Comparison of ENCODE assay signal across 1 cellular context in genomic region chr11:5367461-5368074, GRCh38.
A peak's percentile ranks its signal among the peaks of the same experiment; 100 is the strongest.
TF ChIP-seq lines count a peak whose summit lies in the region.

No MANE protein-coding gene starts in this region.

TF ChIP-seq in SK-N-SH treated with all-trans-retinoic acid at 6 μM for 48 hours, 23 proteins besides CTCF, POLR2A, EP300 and RAD21 (continued from another document):
- TF ChIP-seq TSHZ2 (CRISPR knock-in tag; IDR thresholded peaks at IDR 0.05) (peak; percentile 77), ZNF70 (CRISPR knock-in tag; IDR thresholded peaks at IDR 0.05) (0 out of 2 replicates have a peak, but pooled peaks have one; percentile 17)
TF ChIP-seq in SK-N-SH treated with all-trans-retinoic acid at 6 μM for 48 hours: peak in this region for 18.
